Comparison of ENCODE assay signal across 31 cellular contexts in the genomic region with DNA sequence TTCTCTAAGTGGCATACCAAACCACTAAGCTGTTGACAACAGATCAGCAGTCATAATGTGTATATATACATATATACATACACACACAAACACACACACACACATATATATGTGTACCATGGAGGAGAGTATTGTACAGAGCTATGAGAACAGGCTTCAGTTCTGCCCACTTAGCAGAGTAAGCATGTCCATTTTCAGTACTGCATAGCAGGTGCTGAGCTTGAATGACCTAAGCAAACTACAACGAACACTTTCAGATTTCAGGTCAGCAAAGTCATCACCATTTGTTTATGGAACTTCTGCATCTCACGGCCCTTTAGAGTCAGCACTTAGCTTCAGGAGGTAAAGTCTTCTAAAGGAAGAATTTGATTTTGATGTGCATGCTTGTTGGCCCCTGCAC.
"Had no signal": no experiment of that assay in that cellular context is flagged by ENCODE, and none has a peak within 500 bp of the region (broad histone marks: within the 10 kb centered on the region; RNA-seq: fewer than 3 reads in every experiment).

No MANE protein-coding gene starts in this region.

- H3K9me3 Mint-ChIP-seq: activated naive CD4-positive, alpha-beta T cell treated with anti-CD3 and anti-CD28 coated beads, Interleukin-2, amount 10 ng/mL, durations not matched to agents 7 days and 5 days; brain had no signal

- H3K4me1 ChIP-seq: ascending aorta, breast epithelium, colonic mucosa had no signal

- H3K4me3 ChIP-seq: ascending aorta, breast epithelium, cardiac muscle cell, colonic mucosa, esophagus squamous epithelium had no signal

- H3K36me3 ChIP-seq: ascending aorta, breast epithelium, cardiac muscle cell, colonic mucosa, esophagus squamous epithelium had no signal

- H3K4me1 Mint-ChIP-seq: activated CD4-positive, alpha-beta memory T cell treated with anti-CD3 and anti-CD28 coated beads, Interleukin-2, amount 10 ng/mL, durations not matched to agents 7 days and 5 days; activated CD4-positive, alpha-beta T cell treated with anti-CD3 and anti-CD28 coated beads, Interleukin-2, amount 10 ng/mL, durations not matched to agents 7 days and 5 days; activated naive CD4-positive, alpha-beta T cell treated with anti-CD3 and anti-CD28 coated beads, Interleukin-2, amount 10 ng/mL, durations not matched to agents 7 days and 5 days; activated naive CD8-positive, alpha-beta T cell treated with anti-CD3 and anti-CD28 coated beads, Interleukin-2, amount 10 ng/mL, durations not matched to agents 7 days and 5 days; brain; T-helper 17 cell had no signal

- H3K36me3 Mint-ChIP-seq: activated naive CD4-positive, alpha-beta T cell treated with anti-CD3 and anti-CD28 coated beads, Interleukin-2, amount 10 ng/mL, durations not matched to agents 7 days and 5 days; activated naive CD4-positive, alpha-beta T cell treated with anti-CD3 and anti-CD28 coated beads, Interleukin-2, amount 50 U/mL, for 72 hours; activated naive CD8-positive, alpha-beta T cell treated with anti-CD3 and anti-CD28 coated beads, Interleukin-2, amount 10 ng/mL, durations not matched to agents 7 days and 5 days; brain; WTC11 had no signal

- DNase-seq: activated CD4-positive, alpha-beta memory T cell treated with anti-CD3 and anti-CD28 coated beads, Interleukin-2, amount 10 ng/mL, durations not matched to agents 7 days and 5 days; activated CD4-positive, alpha-beta T cell treated with anti-CD3 and anti-CD28 coated beads for 1 hour; activated CD4-positive, alpha-beta T cell treated with anti-CD3 and anti-CD28 coated beads for 4 hours; activated CD4-positive, alpha-beta T cell treated with anti-CD3 and anti-CD28 coated beads, Interleukin-2, amount 10 ng/mL, durations not matched to agents 7 days and 5 days; activated CD4-positive, alpha-beta T cell treated with anti-CD3 and anti-CD28 coated beads, Interleukin-2, amount 50 U/mL, for 4 hours; activated CD8-positive, alpha-beta memory T cell treated with anti-CD3 and anti-CD28 coated beads, Interleukin-2, amount 50 U/mL, for 48 hours; activated gamma-delta T cell; activated naive CD4-positive, alpha-beta T cell; activated naive CD4-positive, alpha-beta T cell treated with anti-CD3 and anti-CD28 coated beads, Interleukin-2, amount 10 ng/mL, durations not matched to agents 7 days and 5 days; activated naive CD8-positive, alpha-beta T cell treated with anti-CD3 and anti-CD28 coated beads, Interleukin-2, amount 10 ng/mL, durations not matched to agents 7 days and 5 days; activated T-cell treated with anti-CD3 and anti-CD28 coated beads for 4 hours; activated T-cell treated with anti-CD3 and anti-CD28 coated beads, Interleukin-2, amount 50 U/mL, for 24 hours; activated T-cell treated with anti-CD3 and anti-CD28 coated beads, Interleukin-2, amount 50 U/mL, for 72 hours; central memory CD4-positive, alpha-beta T cell; cerebellar nuclear complex; colonic mucosa; effector CD8-positive, alpha-beta T cell; esophagus squamous epithelium; foreskin fibroblast; head of caudate nucleus; T-helper 17 cell had no signal

- H3K27me3 ChIP-seq: ascending aorta, breast epithelium, cardiac muscle cell, colonic mucosa, esophagus squamous epithelium had no signal

- H3K27ac Mint-ChIP-seq: activated CD4-positive, alpha-beta memory T cell treated with anti-CD3 and anti-CD28 coated beads, Interleukin-2, amount 10 ng/mL, durations not matched to agents 7 days and 5 days; activated CD4-positive, alpha-beta T cell treated with anti-CD3 and anti-CD28 coated beads, Interleukin-2, amount 10 ng/mL, durations not matched to agents 7 days and 5 days; activated naive CD4-positive, alpha-beta T cell treated with anti-CD3 and anti-CD28 coated beads, Interleukin-2, amount 10 ng/mL, durations not matched to agents 7 days and 5 days; activated naive CD4-positive, alpha-beta T cell treated with anti-CD3 and anti-CD28 coated beads, Interleukin-2, amount 50 U/mL, for 72 hours; activated naive CD8-positive, alpha-beta T cell treated with anti-CD3 and anti-CD28 coated beads, Interleukin-2, amount 10 ng/mL, durations not matched to agents 7 days and 5 days; activated T-cell treated with anti-CD3 and anti-CD28 coated beads, Interleukin-2, amount 50 U/mL, for 24 hours; activated T-cell treated with anti-CD3 and anti-CD28 coated beads, Interleukin-2, amount 50 U/mL, for 72 hours; brain; T-helper 17 cell; WTC11 had no signal

- H3K27ac ChIP-seq: ascending aorta, breast epithelium, cardiac muscle cell, colonic mucosa, epithelial cell of prostate, esophagus squamous epithelium had no signal

- H3K9me3 ChIP-seq: ascending aorta, breast epithelium, colonic mucosa, esophagus squamous epithelium had no signal

- H3K4me3 Mint-ChIP-seq: activated CD4-positive, alpha-beta memory T cell treated with anti-CD3 and anti-CD28 coated beads, Interleukin-2, amount 10 ng/mL, durations not matched to agents 7 days and 5 days; activated CD4-positive, alpha-beta T cell treated with anti-CD3 and anti-CD28 coated beads, Interleukin-2, amount 10 ng/mL, durations not matched to agents 7 days and 5 days; activated naive CD4-positive, alpha-beta T cell treated with anti-CD3 and anti-CD28 coated beads, Interleukin-2, amount 10 ng/mL, durations not matched to agents 7 days and 5 days; activated naive CD8-positive, alpha-beta T cell treated with anti-CD3 and anti-CD28 coated beads, Interleukin-2, amount 10 ng/mL, durations not matched to agents 7 days and 5 days; activated T-cell treated with anti-CD3 and anti-CD28 coated beads, Interleukin-2, amount 50 U/mL, for 24 hours; activated T-cell treated with anti-CD3 and anti-CD28 coated beads, Interleukin-2, amount 50 U/mL, for 72 hours; brain; T-helper 17 cell; WTC11 had no signal

- H3K27me3 Mint-ChIP-seq: activated CD4-positive, alpha-beta memory T cell treated with anti-CD3 and anti-CD28 coated beads, Interleukin-2, amount 10 ng/mL, durations not matched to agents 7 days and 5 days; activated CD4-positive, alpha-beta T cell treated with anti-CD3 and anti-CD28 coated beads, Interleukin-2, amount 10 ng/mL, durations not matched to agents 7 days and 5 days; activated naive CD4-positive, alpha-beta T cell treated with anti-CD3 and anti-CD28 coated beads, Interleukin-2, amount 10 ng/mL, durations not matched to agents 7 days and 5 days; activated naive CD8-positive, alpha-beta T cell treated with anti-CD3 and anti-CD28 coated beads, Interleukin-2, amount 10 ng/mL, durations not matched to agents 7 days and 5 days; activated T-cell treated with anti-CD3 and anti-CD28 coated beads, Interleukin-2, amount 50 U/mL, for 24 hours; brain; T-helper 17 cell had no signal

- FAIRE-seq: endometrium, endothelial cell of umbilical vein, frontal cortex had no signal

- ATAC-seq: activated naive CD4-positive, alpha-beta T cell treated with anti-CD3 and anti-CD28 coated beads, Interleukin-2, amount 50 U/mL, for 72 hours; activated T-cell treated with anti-CD3 and anti-CD28 coated beads, Interleukin-2, amount 50 U/mL, for 72 hours; T-helper 17 cell; WTC11 had no signal
